Comparison of ENCODE assay signal across 8 cellular contexts in genomic region chr16:89615596-89616090, GRCh38. TPM values are rescaled to one million over a fixed set of nuclear protein-coding genes. Genes with fewer than 3 reads are reported as not detected.
DNase-seq lines count a peak whose midpoint lies in the region; ATAC-seq and TF ChIP-seq lines count a peak whose summit lies in the region.

No MANE protein-coding gene starts in this region.

- CTCF ChIA-PET in activated CD8-positive, alpha-beta memory T cell treated with anti-CD3 and anti-CD28 coated beads, Interleukin-2, amount 10 ng/mL, durations not matched to agents 7 days and 5 days (lab: Charles Lee) = no interaction called here
- CTCF ChIA-PET in RWPE1 (lab: Yijun Ruan, JAX) = interaction anchor here (0.6 to 1.5 kb wide), 11 partner anchors 11 to 786 kb away, joined by 3 to 10 read pairs (median 5); partner anchors contain the start of gene CPNE7

- H3K4me1 Mint-ChIP-seq in activated CD8-positive, alpha-beta memory T cell treated with anti-CD3 and anti-CD28 coated beads, Interleukin-2, amount 10 ng/mL, durations not matched to agents 7 days and 5 days = peaks cover 9% of the 10 kb centered on the region
- H3K4me1 Mint-ChIP-seq in stimulated activated memory B cell treated with anti-CD40 and anti-IgM and Interleukin-4, amounts not matched to agents 10 μg/mL and 1 μg/mL and 100 μg/mL, for 72 hours = peaks cover 7% of the 10 kb centered on the region

- peaks cover 7% of the 10 kb centered on the region for H3K9me3 Mint-ChIP-seq in activated CD8-positive, alpha-beta memory T cell treated with anti-CD3 and anti-CD28 coated beads, Interleukin-2, amount 10 ng/mL, durations not matched to agents 7 days and 5 days (ENCODE audit: low read depth)
- H3K9me3 Mint-ChIP-seq in stimulated activated memory B cell treated with anti-CD40 and anti-IgM and Interleukin-4, amounts not matched to agents 10 μg/mL and 1 μg/mL and 100 μg/mL, for 72 hours = peaks cover 5% of the 10 kb centered on the region

- no peak overlapping the region for H3K27ac Mint-ChIP-seq in activated CD8-positive, alpha-beta memory T cell treated with anti-CD3 and anti-CD28 coated beads, Interleukin-2, amount 10 ng/mL, durations not matched to agents 7 days and 5 days
- no peak overlapping the region for H3K27ac Mint-ChIP-seq in stimulated activated memory B cell treated with anti-CD40 and anti-IgM and Interleukin-4, amounts not matched to agents 10 μg/mL and 1 μg/mL and 100 μg/mL, for 72 hours

- peak; percentile 61 for TF ChIP-seq CTCF in RWPE1 (conservative IDR thresholded peaks at IDR 0.05; ENCODE audit: low read depth)
- peak; percentile 58 for TF ChIP-seq CTCF in fibroblast of mammary gland (conservative IDR thresholded peaks at IDR 0.05; ENCODE audit: control insufficient read depth, insufficient read depth, low read depth, low read length)

- peak; percentile 50 for DNase-seq in activated CD8-positive, alpha-beta memory T cell treated with anti-CD3 and anti-CD28 coated beads, Interleukin-2, amount 50 U/mL, for 4 hours
- no peak for DNase-seq in activated CD8-positive, alpha-beta memory T cell treated with anti-CD3 and anti-CD28 coated beads, Interleukin-2, amount 10 ng/mL, durations not matched to agents 7 days and 5 days
- DNase-seq in RWPE1 (ENCODE audit: low spot score) (no peak), fibroblast of mammary gland (ENCODE audit: low read depth) (no peak), NCI-H526 treated with DMSO at 0.1 percent for 48 hours (lab: John Stamatoyannopoulos, UW) (no peak), NCI-H69 (lab: John Stamatoyannopoulos, UW) (no peak)

- H3K4me3 Mint-ChIP-seq in activated CD8-positive, alpha-beta memory T cell treated with anti-CD3 and anti-CD28 coated beads, Interleukin-2, amount 10 ng/mL, durations not matched to agents 7 days and 5 days = no peak overlapping the region
- H3K4me3 Mint-ChIP-seq in stimulated activated memory B cell treated with anti-CD40 and anti-IgM and Interleukin-4, amounts not matched to agents 10 μg/mL and 1 μg/mL and 100 μg/mL, for 72 hours = no peak overlapping the region

- POLR2A ChIA-PET in RWPE1 (lab: Yijun Ruan, JAX; ENCODE audit: low non-redundant PET) = no interaction called here

- H3K27me3 Mint-ChIP-seq in activated CD8-positive, alpha-beta memory T cell treated with anti-CD3 and anti-CD28 coated beads, Interleukin-2, amount 10 ng/mL, durations not matched to agents 7 days and 5 days = no peaks in the 10 kb centered on the region
- peaks cover 53% of the 10 kb centered on the region for H3K27me3 Mint-ChIP-seq in stimulated activated memory B cell treated with anti-CD40 and anti-IgM and Interleukin-4, amounts not matched to agents 10 μg/mL and 1 μg/mL and 100 μg/mL, for 72 hours

- peaks cover 5% of the 10 kb centered on the region for H3K36me3 Mint-ChIP-seq in activated CD8-positive, alpha-beta memory T cell treated with anti-CD3 and anti-CD28 coated beads, Interleukin-2, amount 10 ng/mL, durations not matched to agents 7 days and 5 days
- no peaks in the 10 kb centered on the region for H3K36me3 Mint-ChIP-seq in stimulated activated memory B cell treated with anti-CD40 and anti-IgM and Interleukin-4, amounts not matched to agents 10 μg/mL and 1 μg/mL and 100 μg/mL, for 72 hours

- H3K27ac ChIP-seq in RWPE1 = no peak overlapping the region

- ATAC-seq in activated CD8-positive, alpha-beta memory T cell treated with anti-CD3 and anti-CD28 coated beads, Interleukin-2, amount 10 ng/mL, durations not matched to agents 7 days and 5 days = no peak
- ATAC-seq in stimulated activated memory B cell treated with anti-CD40 and anti-IgM and Interleukin-4, amounts not matched to agents 10 μg/mL and 1 μg/mL and 100 μg/mL, for 72 hours = peak; percentile 36
- no peak for ATAC-seq in GM18858 (IDR thresholded peaks at IDR 0.05; ENCODE audit: unreplicated experiment)

- no peak overlapping the region for H3K4me3 ChIP-seq in fibroblast of mammary gland (ENCODE audit: control insufficient read depth, low read depth, low read length)

RNA-seq across cellular contexts. Expression of gene DPEP1, which starts 2.2 kb away (rescaled TPM):
- total RNA-seq in activated CD8-positive, alpha-beta memory T cell treated with anti-CD3 and anti-CD28 coated beads, Interleukin-2, amount 10 ng/mL, durations not matched to agents 7 days and 5 days = not detected

RNA-seq across cellular contexts. Expression of gene CPNE7, which starts 40.1 kb away (rescaled TPM):
- 1 to 10 TPM in 1 of 2 experiments, under 1 TPM in 1; 0.38 to 3.1 TPM for total RNA-seq in activated CD8-positive, alpha-beta memory T cell treated with anti-CD3 and anti-CD28 coated beads, Interleukin-2, amount 10 ng/mL, durations not matched to agents 7 days and 5 days

RNA-seq across cellular contexts. Expression of gene CHMP1A, which starts 41.9 kb away (rescaled TPM):
- total RNA-seq in activated CD8-positive, alpha-beta memory T cell treated with anti-CD3 and anti-CD28 coated beads, Interleukin-2, amount 10 ng/mL, durations not matched to agents 7 days and 5 days = 100 to 1,000 TPM in 1 of 2 experiments, 10 to 100 TPM in 1; 86.5 to 106 TPM

RNA-seq across cellular contexts. Expression of gene SPATA33, which starts 42.0 kb away (rescaled TPM):
- 10 to 100 TPM; 14.5 to 17.4 TPM for total RNA-seq in activated CD8-positive, alpha-beta memory T cell treated with anti-CD3 and anti-CD28 coated beads, Interleukin-2, amount 10 ng/mL, durations not matched to agents 7 days and 5 days

RNA-seq across cellular contexts. Expression of gene RPL13, which starts 55.2 kb away (rescaled TPM):
- total RNA-seq in activated CD8-positive, alpha-beta memory T cell treated with anti-CD3 and anti-CD28 coated beads, Interleukin-2, amount 10 ng/mL, durations not matched to agents 7 days and 5 days = 1,000 to 10,000 TPM; 2,153 to 2,209 TPM
